Comparison of ENCODE assay signal across 8 cellular contexts in genomic region chr2:241443486-241444223, GRCh38.
DNase-seq lines count a peak whose midpoint lies in the region; ATAC-seq and TF ChIP-seq lines count a peak whose summit lies in the region.

No MANE protein-coding gene starts in this region.

- no peak overlapping the region for H3K27ac ChIP-seq in CD8-positive, alpha-beta memory T cell (ENCODE audit: low read depth, low read length)
- H3K27ac ChIP-seq in SJSA1: no peak overlapping the region

- peak; percentile 65 for ATAC-seq in HG02678 (IDR thresholded peaks at IDR 0.05; ENCODE audit: unreplicated experiment)
- ATAC-seq in WTC11: no peak
- no peak for ATAC-seq in GM18861 (IDR thresholded peaks at IDR 0.05; ENCODE audit: unreplicated experiment)
- ATAC-seq in HG02981 (IDR thresholded peaks at IDR 0.05; ENCODE audit: unreplicated experiment): no peak

- peaks cover 15 to 25% (median 18%) of the 10 kb centered on the region in 3 donors for H3K4me1 Mint-ChIP-seq in CD8-positive, alpha-beta memory T cell
- peaks cover 5% of the 10 kb centered on the region for H3K4me1 Mint-ChIP-seq in nephron progenitor cell
- no peaks in the 10 kb centered on the region for H3K4me1 Mint-ChIP-seq in WTC11

- H3K27ac Mint-ChIP-seq in CD8-positive, alpha-beta memory T cell: peak overlapping the region in 7 of 8 donors; percentile 10 to 79 (median 40)
- H3K27ac Mint-ChIP-seq in nephron progenitor cell: peak overlapping the region; percentile 16
- H3K27ac Mint-ChIP-seq in WTC11: no peak overlapping the region

- H3K4me3 Mint-ChIP-seq in CD8-positive, alpha-beta memory T cell: peak overlapping the region in 6 of 7 donors; percentile 5 to 55 (median 36)
- H3K4me3 Mint-ChIP-seq in nephron progenitor cell: no peak overlapping the region
- H3K4me3 Mint-ChIP-seq in WTC11: no peak overlapping the region

- H3K27me3 ChIP-seq in CD8-positive, alpha-beta memory T cell (ENCODE audit: insufficient read depth, low read length, poor library complexity, severe bottlenecking): peaks cover 26% of the 10 kb centered on the region
- no peaks in the 10 kb centered on the region for H3K27me3 ChIP-seq in SJSA1 (replicated peaks)

- H3K36me3 Mint-ChIP-seq in CD8-positive, alpha-beta memory T cell: peaks cover 3 to 16% (median 9%) of the 10 kb centered on the region in 3 donors
- peaks cover 9% of the 10 kb centered on the region for H3K36me3 Mint-ChIP-seq in nephron progenitor cell (ENCODE audit: low read depth)
- H3K36me3 Mint-ChIP-seq in WTC11: peaks cover 10% of the 10 kb centered on the region

- H3K4me1 ChIP-seq in CD8-positive, alpha-beta memory T cell (ENCODE audit: insufficient read depth, low read length): peaks cover 21% of the 10 kb centered on the region
- peaks cover 8% of the 10 kb centered on the region for H3K4me1 ChIP-seq in SJSA1 (replicated peaks)

- H3K36me3 ChIP-seq in CD8-positive, alpha-beta memory T cell (ENCODE audit: insufficient read depth, low read length): no peaks in the 10 kb centered on the region
- peaks cover 77% of the 10 kb centered on the region for H3K36me3 ChIP-seq in SJSA1

- DNase-seq in CD8-positive, alpha-beta memory T cell: peak; percentile 69 to 96 (median 89)
- DNase-seq in SJSA1 (ENCODE audit: low read depth in 1 of 2, low spot score in 2 of 2) (peak; percentile 62 to 78), nephron progenitor cell (no peak), WTC11 (ENCODE audit: low spot score) (no peak)
- peak; percentile 94 for DNase-seq in activated effector memory CD4-positive, alpha-beta T cell treated with anti-CD3 and anti-CD28 coated beads, Interleukin-2, amount 50 U/mL, for 16 hours

- peaks cover 32 to 61% of the 10 kb centered on the region in 2 donors for H3K27me3 Mint-ChIP-seq in CD8-positive, alpha-beta memory T cell
- H3K27me3 Mint-ChIP-seq in nephron progenitor cell (ENCODE audit: low read depth, poor library complexity) (no peaks in the 10 kb centered on the region), WTC11 (ENCODE audit: low read depth) (no peaks in the 10 kb centered on the region)

- TF ChIP-seq CTCF in nephron progenitor cell (IDR thresholded peaks at IDR 0.05): no peak
- TF ChIP-seq CTCF in WTC11 (IDR thresholded peaks at IDR 0.05): no peak

- POLR2A ChIA-PET in CD8-positive, alpha-beta memory T cell (lab: Charles Lee): interaction anchor here (0.6 kb wide), 1 partner anchor 348 kb away, joined by 3 read pairs; no protein-coding TSS in a partner anchor
- POLR2A ChIA-PET in WTC11 (lab: Charles Lee): interaction anchor here (0.7 kb wide), 1 partner anchor 535 kb away, joined by 3 read pairs; no protein-coding TSS in a partner anchor

- CTCF ChIA-PET in CD8-positive, alpha-beta memory T cell (lab: Charles Lee): interaction anchor here (1.0 kb wide), 1 partner anchor 9 kb away, joined by 3 read pairs; no protein-coding TSS in a partner anchor
- CTCF ChIA-PET in WTC11 (lab: Charles Lee): no interaction called here

- no peaks in the 10 kb centered on the region for H3K9me3 ChIP-seq in CD8-positive, alpha-beta memory T cell (ENCODE audit: low read length)
- H3K9me3 ChIP-seq in SJSA1 (replicated peaks): no peaks in the 10 kb centered on the region; the same call in 1 of the 2 replicates

- no peak overlapping the region for H3K4me3 ChIP-seq in CD8-positive, alpha-beta memory T cell (ENCODE audit: low read length)
- no peak overlapping the region for H3K4me3 ChIP-seq in SJSA1

- H3K9me3 Mint-ChIP-seq in CD8-positive, alpha-beta memory T cell: peaks cover 0 to 2% (median 0%) of the 10 kb centered on the region in 5 donors
- H3K9me3 Mint-ChIP-seq in nephron progenitor cell (no peaks in the 10 kb centered on the region), WTC11 (no peaks in the 10 kb centered on the region)

TF ChIP-seq in WTC11, 78 proteins besides CTCF, POLR2A, EP300 and RAD21:
- TF ChIP-seq GRHL2 (CRISPR knock-in tag; IDR thresholded peaks at IDR 0.05; ENCODE audit: insufficient replicate concordance, severe bottlenecking) (no peak), TEAD1 (CRISPR knock-in tag; IDR thresholded peaks at IDR 0.05) (no peak), JAZF1 (CRISPR knock-in tag; IDR thresholded peaks at IDR 0.05) (no peak), PRDM15 (CRISPR knock-in tag; IDR thresholded peaks at IDR 0.05) (no peak), ZNF423 (CRISPR knock-in tag; IDR thresholded peaks at IDR 0.05) (no peak), NFYB (CRISPR knock-in tag; conservative IDR thresholded peaks at IDR 0.05; ENCODE audit: low read depth) (no peak), OVOL2 (CRISPR knock-in tag; IDR thresholded peaks at IDR 0.05; ENCODE audit: borderline replicate concordance) (no peak), EMX1 (CRISPR knock-in tag; IDR thresholded peaks at IDR 0.05) (no peak), ZNF121 (CRISPR knock-in tag; IDR thresholded peaks at IDR 0.05) (no peak), NFATC4 (CRISPR knock-in tag; IDR thresholded peaks at IDR 0.05) (no peak)

Comparison
In these comparisons a context has a peak if more than half of its experiments do, and no peak if none do; other contexts are left out.
1. DNase-seq: peak in CD8-positive, alpha-beta memory T cell (5 of 5), SJSA1 (2 of 2) and activated effector memory CD4-positive, alpha-beta T cell treated with anti-CD3 and anti-CD28 coated beads, Interleukin-2, amount 50 U/mL, for 16 hours (single experiment); none in nephron progenitor cell (single experiment) and WTC11 (single experiment).
2. H3K4me3 Mint-ChIP-seq: peak in CD8-positive, alpha-beta memory T cell (6 of 7); none in nephron progenitor cell (single experiment) and WTC11 (single experiment).